ENCODE assay signal across 22 cellular contexts in genomic region chr6:139649718-139650117, GRCh38.
"Had no signal": no experiment of that assay in that cellular context is flagged by ENCODE, and none has a peak within 500 bp of the region (broad histone marks: within the 10 kb centered on the region; RNA-seq: fewer than 3 reads in every experiment).

No MANE protein-coding gene starts in this region.

- FAIRE-seq: astrocyte had no signal

- H3K36me3 ChIP-seq: WERI-Rb-1 had no signal

- H3K4me3 ChIP-seq: SK-N-MC had no signal

- DNase-seq: activated CD4-positive, alpha-beta memory T cell treated with anti-CD3 and anti-CD28 coated beads, Interleukin-2, amount 10 ng/mL, durations not matched to agents 7 days and 5 days; activated CD4-positive, alpha-beta T cell treated with anti-CD3 and anti-CD28 coated beads for 36 hours; activated CD4-positive, alpha-beta T cell treated with anti-CD3 and anti-CD28 coated beads, Interleukin-2, amount 50 U/mL, for 1 hour; activated gamma-delta T cell; activated naive CD4-positive, alpha-beta T cell treated with anti-CD3 and anti-CD28 coated beads for 36 hours; activated T-cell treated with anti-CD3 and anti-CD28 coated beads for 4 hours; activated T-cell treated with anti-CD3 and anti-CD28 coated beads, Interleukin-2, amount 50 U/mL, for 48 hours; amygdala; KG1; NCI-H1048; NCI-H146; NCI-H187 treated with DMSO at 0.1 percent for 48 hours; NCI-H2081 treated with DMSO at 0.1 percent for 48 hours; NCI-H2171 treated with DMSO at 0.1 percent for 48 hours; NCI-H226; NCI-H526; PC-3; T-helper 1 cell; WERI-Rb-1 had no signal

- H3K27ac ChIP-seq: SK-N-MC, WERI-Rb-1 had no signal

- ATAC-seq: activated CD4-positive, alpha-beta T cell treated with anti-CD3 and anti-CD28 coated beads for 36 hours; activated T-helper 17 cell treated with anti-CD3 and anti-CD28 coated beads, Interleukin-2, amount 50 U/mL, for 72 hours; PC-3 had no signal
